1 cellular context compared by ENCODE assay signal in genomic region chr2:133568598-133568997, GRCh38.
TF ChIP-seq lines count a peak whose summit lies in the region.

No MANE protein-coding gene starts in this region.

TF ChIP-seq in HepG2, 621 proteins besides CTCF, POLR2A, EP300 and RAD21 (continued from another document):
- no peak for TF ChIP-seq FUBP1 (CRISPR knock-in tag; IDR thresholded peaks at IDR 0.05; ENCODE audit: borderline replicate concordance)
- no peak for TF ChIP-seq MED8 (CRISPR knock-in tag; IDR thresholded peaks at IDR 0.05; ENCODE audit: insufficient replicate concordance)
